In the genomic region with DNA sequence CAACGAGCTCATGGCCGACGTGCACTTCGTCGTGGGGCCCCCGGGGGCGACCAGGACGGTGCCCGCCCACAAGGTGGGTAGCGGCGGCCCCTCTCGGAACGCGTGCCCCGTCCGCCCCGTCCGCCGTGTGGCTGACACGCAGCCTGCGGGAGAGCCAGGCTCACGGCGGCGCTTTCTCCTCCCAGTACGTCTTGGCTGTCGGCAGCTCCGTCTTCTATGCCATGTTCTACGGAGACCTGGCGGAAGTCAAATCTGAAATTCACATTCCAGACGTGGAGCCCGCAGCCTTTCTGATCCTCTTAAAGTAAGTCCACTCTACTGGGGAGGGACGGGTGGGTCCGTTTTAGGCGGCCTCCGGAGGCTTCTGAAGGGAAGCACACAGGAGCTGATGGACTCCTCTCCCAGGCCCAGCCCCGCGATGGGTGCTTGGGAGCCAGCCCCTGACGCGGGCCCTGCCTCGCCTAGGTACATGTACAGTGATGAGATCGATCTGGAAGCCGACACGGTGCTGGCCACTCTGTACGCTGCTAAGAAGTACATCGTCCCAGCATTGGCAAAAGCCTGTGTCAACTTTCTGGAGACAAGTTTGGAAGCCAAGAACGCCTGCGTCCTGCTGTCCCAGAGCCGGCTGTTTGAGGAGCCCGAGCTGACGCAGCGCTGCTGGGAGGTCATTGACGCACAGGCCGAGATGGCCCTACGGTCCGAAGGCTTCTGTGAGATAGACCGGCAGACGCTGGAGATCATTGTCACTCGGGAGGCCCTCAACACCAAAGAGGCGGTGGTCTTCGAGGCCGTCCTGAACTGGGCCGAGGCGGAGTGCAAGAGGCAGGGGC, we compare ENCODE assay signal across 1 cellular context.
TF ChIP-seq lines count a peak whose summit lies in the region.

No MANE protein-coding gene starts in this region.

TF ChIP-seq in H1, 55 proteins besides CTCF, POLR2A, EP300 and RAD21:
- TF ChIP-seq, protein P1, sequence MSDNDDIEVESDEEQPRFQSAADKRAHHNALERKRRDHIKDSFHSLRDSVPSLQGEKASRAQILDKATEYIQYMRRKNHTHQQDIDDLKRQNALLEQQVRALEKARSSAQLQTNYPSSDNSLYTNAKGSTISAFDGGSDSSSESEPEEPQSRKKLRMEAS (IDR thresholded peaks at IDR 0.05), result peak; percentile 54; the same call in 1 of the 2 replicates
- TF ChIP-seq ZNF274 (IDR thresholded peaks at IDR 0.05; ENCODE audit: borderline replicate concordance, extremely low read depth, low read length) (no peak), BACH1 (IDR thresholded peaks at IDR 0.05; ENCODE audit: low read length) (peak; percentile 23; the same call in 1 of the 2 replicates)
- TF ChIP-seq, protein P2, sequence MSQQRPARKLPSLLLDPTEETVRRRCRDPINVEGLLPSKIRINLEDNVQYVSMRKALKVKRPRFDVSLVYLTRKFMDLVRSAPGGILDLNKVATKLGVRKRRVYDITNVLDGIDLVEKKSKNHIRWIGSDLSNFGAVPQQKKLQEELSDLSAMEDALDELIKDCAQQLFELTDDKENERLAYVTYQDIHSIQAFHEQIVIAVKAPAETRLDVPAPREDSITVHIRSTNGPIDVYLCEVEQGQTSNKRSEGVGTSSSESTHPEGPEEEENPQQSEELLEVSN (IDR thresholded peaks at IDR 0.05), result peak; percentile 49; the same call in 1 of the 2 replicates
TF ChIP-seq in H1: peak in this region for 3.
